1 cellular context compared by ENCODE assay signal in genomic region chr18:12895016-12895415, GRCh38.
TF ChIP-seq lines count a peak whose summit lies in the region.

No MANE protein-coding gene starts in this region.

TF ChIP-seq in GM12878, 131 proteins besides CTCF, POLR2A, EP300 and RAD21:
- TF ChIP-seq IRF5 (IDR thresholded peaks at IDR 0.05; ENCODE audit: borderline replicate concordance) (no peak), NR2F1 (conservative IDR thresholded peaks at IDR 0.05) (no peak), TCF7 (IDR thresholded peaks at IDR 0.05; ENCODE audit: borderline replicate concordance) (no peak), SKIL (IDR thresholded peaks at IDR 0.05; ENCODE audit: low read depth, poor library complexity, severe bottlenecking) (no peak), PBX3 (IDR thresholded peaks at IDR 0.05; ENCODE audit: insufficient replicate concordance, low read depth, low read length) (no peak), FOXK2 (IDR thresholded peaks at IDR 0.05) (no peak), FOXM1 (IDR thresholded peaks at IDR 0.05; ENCODE audit: low read depth, low read length) (no peak), SUZ12 (IDR thresholded peaks at IDR 0.05; ENCODE audit: unreplicated experiment) (no peak), ZNF274 (IDR thresholded peaks at IDR 0.05; ENCODE audit: insufficient read depth, insufficient read length) (no peak)
- TF ChIP-seq, protein P1, sequence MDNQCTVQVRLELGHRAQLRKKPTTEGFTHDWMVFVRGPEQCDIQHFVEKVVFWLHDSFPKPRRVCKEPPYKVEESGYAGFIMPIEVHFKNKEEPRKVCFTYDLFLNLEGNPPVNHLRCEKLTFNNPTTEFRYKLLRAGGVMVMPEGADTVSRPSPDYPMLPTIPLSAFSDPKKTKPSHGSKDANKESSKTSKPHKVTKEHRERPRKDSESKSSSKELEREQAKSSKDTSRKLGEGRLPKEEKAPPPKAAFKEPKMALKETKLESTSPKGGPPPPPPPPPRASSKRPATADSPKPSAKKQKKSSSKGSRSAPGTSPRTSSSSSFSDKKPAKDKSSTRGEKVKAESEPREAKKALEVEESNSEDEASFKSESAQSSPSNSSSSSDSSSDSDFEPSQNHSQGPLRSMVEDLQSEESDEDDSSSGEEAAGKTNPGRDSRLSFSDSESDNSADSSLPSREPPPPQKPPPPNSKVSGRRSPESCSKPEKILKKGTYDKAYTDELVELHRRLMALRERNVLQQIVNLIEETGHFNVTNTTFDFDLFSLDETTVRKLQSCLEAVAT (IDR thresholded peaks at IDR 0.05) = no peak
- TF ChIP-seq, protein P2, sequence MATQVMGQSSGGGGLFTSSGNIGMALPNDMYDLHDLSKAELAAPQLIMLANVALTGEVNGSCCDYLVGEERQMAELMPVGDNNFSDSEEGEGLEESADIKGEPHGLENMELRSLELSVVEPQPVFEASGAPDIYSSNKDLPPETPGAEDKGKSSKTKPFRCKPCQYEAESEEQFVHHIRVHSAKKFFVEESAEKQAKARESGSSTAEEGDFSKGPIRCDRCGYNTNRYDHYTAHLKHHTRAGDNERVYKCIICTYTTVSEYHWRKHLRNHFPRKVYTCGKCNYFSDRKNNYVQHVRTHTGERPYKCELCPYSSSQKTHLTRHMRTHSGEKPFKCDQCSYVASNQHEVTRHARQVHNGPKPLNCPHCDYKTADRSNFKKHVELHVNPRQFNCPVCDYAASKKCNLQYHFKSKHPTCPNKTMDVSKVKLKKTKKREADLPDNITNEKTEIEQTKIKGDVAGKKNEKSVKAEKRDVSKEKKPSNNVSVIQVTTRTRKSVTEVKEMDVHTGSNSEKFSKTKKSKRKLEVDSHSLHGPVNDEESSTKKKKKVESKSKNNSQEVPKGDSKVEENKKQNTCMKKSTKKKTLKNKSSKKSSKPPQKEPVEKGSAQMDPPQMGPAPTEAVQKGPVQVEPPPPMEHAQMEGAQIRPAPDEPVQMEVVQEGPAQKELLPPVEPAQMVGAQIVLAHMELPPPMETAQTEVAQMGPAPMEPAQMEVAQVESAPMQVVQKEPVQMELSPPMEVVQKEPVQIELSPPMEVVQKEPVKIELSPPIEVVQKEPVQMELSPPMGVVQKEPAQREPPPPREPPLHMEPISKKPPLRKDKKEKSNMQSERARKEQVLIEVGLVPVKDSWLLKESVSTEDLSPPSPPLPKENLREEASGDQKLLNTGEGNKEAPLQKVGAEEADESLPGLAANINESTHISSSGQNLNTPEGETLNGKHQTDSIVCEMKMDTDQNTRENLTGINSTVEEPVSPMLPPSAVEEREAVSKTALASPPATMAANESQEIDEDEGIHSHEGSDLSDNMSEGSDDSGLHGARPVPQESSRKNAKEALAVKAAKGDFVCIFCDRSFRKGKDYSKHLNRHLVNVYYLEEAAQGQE (IDR thresholded peaks at IDR 0.05; ENCODE audit: low read depth, low read length) = no peak
- TF ChIP-seq, protein P3, sequence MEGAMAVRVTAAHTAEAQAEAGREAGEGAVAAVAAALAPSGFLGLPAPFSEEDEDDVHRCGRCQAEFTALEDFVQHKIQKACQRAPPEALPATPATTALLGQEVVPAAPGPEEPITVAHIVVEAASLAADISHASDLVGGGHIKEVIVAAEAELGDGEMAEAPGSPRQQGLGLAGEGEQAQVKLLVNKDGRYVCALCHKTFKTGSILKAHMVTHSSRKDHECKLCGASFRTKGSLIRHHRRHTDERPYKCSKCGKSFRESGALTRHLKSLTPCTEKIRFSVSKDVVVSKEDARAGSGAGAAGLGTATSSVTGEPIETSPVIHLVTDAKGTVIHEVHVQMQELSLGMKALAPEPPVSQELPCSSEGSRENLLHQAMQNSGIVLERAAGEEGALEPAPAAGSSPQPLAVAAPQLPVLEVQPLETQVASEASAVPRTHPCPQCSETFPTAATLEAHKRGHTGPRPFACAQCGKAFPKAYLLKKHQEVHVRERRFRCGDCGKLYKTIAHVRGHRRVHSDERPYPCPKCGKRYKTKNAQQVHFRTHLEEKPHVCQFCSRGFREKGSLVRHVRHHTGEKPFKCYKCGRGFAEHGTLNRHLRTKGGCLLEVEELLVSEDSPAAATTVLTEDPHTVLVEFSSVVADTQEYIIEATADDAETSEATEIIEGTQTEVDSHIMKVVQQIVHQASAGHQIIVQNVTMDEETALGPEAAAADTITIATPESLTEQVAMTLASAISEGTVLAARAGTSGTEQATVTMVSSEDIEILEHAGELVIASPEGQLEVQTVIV (IDR thresholded peaks at IDR 0.05; ENCODE audit: borderline replicate concordance, partially characterized antibody) = no peak
